Comparison of ENCODE assay signal across 8 cellular contexts in genomic region chr1:19391596-19391981, GRCh38.
DNase-seq lines count a peak whose midpoint lies in the region; ATAC-seq, FAIRE-seq and TF ChIP-seq lines count a peak whose summit lies in the region.

No MANE protein-coding gene starts in this region.

- H3K9ac ChIP-seq in adipocyte (ENCODE audit: low read length) (peak overlapping the region; percentile 79), muscle layer of colon (ENCODE audit: low read length) (peak overlapping the region; percentile 23)

- peak; percentile 5 for ATAC-seq in Right ventricle myocardium inferior

- H3K4me3 ChIP-seq in adipocyte (ENCODE audit: low read length) (peak overlapping the region; percentile 61), muscle layer of colon (ENCODE audit: low read depth in 1 of 2, low read length in 2 of 2) (no peak overlapping the region), uterus (no peak overlapping the region)

- H3K36me3 ChIP-seq in adipocyte (ENCODE audit: control insufficient read depth, insufficient read depth, low read length, severe bottlenecking) (peaks cover 5% of the 10 kb centered on the region), muscle layer of colon (ENCODE audit: insufficient read depth, low read length) (peaks cover 3% of the 10 kb centered on the region), uterus (no peaks in the 10 kb centered on the region)

- no peak for TF ChIP-seq POLR2A in uterus (IDR thresholded peaks at IDR 0.05)

- peak overlapping the region; percentile 47 for H3K27ac ChIP-seq in muscle layer of colon (ENCODE audit: low read depth, low read length)
- peak overlapping the region; percentile 69 to 84 for H3K27ac ChIP-seq in uterus

- no peaks in the 10 kb centered on the region for H3K27me3 ChIP-seq in adipocyte (replicated peaks; ENCODE audit: control insufficient read depth, insufficient read depth, low read length)
- H3K27me3 ChIP-seq in muscle layer of colon (ENCODE audit: control insufficient read depth in 1 of 2, insufficient read depth in 2 of 2, low read length in 2 of 2): no peaks in the 10 kb centered on the region
- no peaks in the 10 kb centered on the region for H3K27me3 ChIP-seq in uterus

- H3K9me3 ChIP-seq in adipocyte (ENCODE audit: control insufficient read depth, low read length) (no peaks in the 10 kb centered on the region), muscle layer of colon (ENCODE audit: low read length) (no peaks in the 10 kb centered on the region), uterus (no peaks in the 10 kb centered on the region)

- FAIRE-seq in D721Med (lab: Jason Lieb, UNC): no peak

- DNase-seq in Right ventricle myocardium inferior (ENCODE audit: missing footprints): no peak
- DNase-seq in cardiac septum (ENCODE audit: low spot score): no peak
- no peak for DNase-seq in adipocyte (ENCODE audit: low read depth)
- DNase-seq in uterus: no peak
- no peak for DNase-seq in D721Med (ENCODE audit: insufficient read length, low spot score)
- no peak for DNase-seq in middle frontal gyrus (ENCODE audit: extremely low spot score, low spot score)
- no peak for DNase-seq in mesenteric fat pad (ENCODE audit: low spot score)

- H3K4me1 ChIP-seq in adipocyte (ENCODE audit: control insufficient read depth, insufficient read depth, low read length) (peaks cover 19% of the 10 kb centered on the region), muscle layer of colon (ENCODE audit: insufficient read depth, low read length) (peaks cover 68% of the 10 kb centered on the region), uterus (peaks cover 4 to 24% of the 10 kb centered on the region in 2 donors)

- intact Hi-C loops in Right ventricle myocardium inferior (cut with DNase I): loop anchor here (2.0 to 5.0 kb wide), 4 partner anchors 66 to 261 kb away; no protein-coding TSS in a partner anchor
- intact Hi-C loops in cardiac septum (cut with DNase I): loop anchor here (2.0 to 5.0 kb wide), 3 partner anchors 91 to 259 kb away; no protein-coding TSS in a partner anchor
- intact Hi-C loops in uterus (cut with DNase I; ENCODE audit: low total_unique reads): loop anchor here (5.0 to 10.0 kb wide), 3 partner anchors 47 to 256 kb away; partner anchors contain the start of gene CAPZB

- no peak for TF ChIP-seq CTCF in uterus (IDR thresholded peaks at IDR 0.05)
- TF ChIP-seq CTCF in D721Med (IDR thresholded peaks at IDR 0.05; ENCODE audit: insufficient read depth, missing control alignments): no peak
